Comparison of ENCODE assay signal across 1 cellular context in genomic region chr3:124634210-124635168, GRCh38.
A peak's percentile ranks its signal among the peaks of the same experiment; 100 is the strongest.
TF ChIP-seq lines count a peak whose summit lies in the region.

No MANE protein-coding gene starts in this region.

TF ChIP-seq in HepG2, 621 proteins besides CTCF, POLR2A, EP300 and RAD21 (continued from another document and continues in another):
- TF ChIP-seq ZBTB10 (CRISPR knock-in tag; IDR thresholded peaks at IDR 0.05; ENCODE audit: borderline replicate concordance) (peak; percentile 37; the same call in 1 of the 2 replicates), ZBTB20 (CRISPR knock-in tag; IDR thresholded peaks at IDR 0.05; ENCODE audit: borderline replicate concordance, low read depth) (0 out of 2 replicates have a peak, but pooled peaks have one; percentile 14), ZNF205 (CRISPR knock-in tag; IDR thresholded peaks at IDR 0.05) (no peak), ZNF883 (CRISPR knock-in tag; IDR thresholded peaks at IDR 0.05; ENCODE audit: not compliant biosample characterization) (no peak), TP53 (CRISPR knock-in tag; conservative IDR thresholded peaks at IDR 0.05) (no peak), AHDC1 (CRISPR knock-in tag; IDR thresholded peaks at IDR 0.05; ENCODE audit: borderline replicate concordance) (no peak; the same call in 1 of the 2 replicates), ZNF562 (CRISPR knock-in tag; IDR thresholded peaks at IDR 0.05; ENCODE audit: borderline replicate concordance) (no peak), ZNF773 (CRISPR knock-in tag; IDR thresholded peaks at IDR 0.05; ENCODE audit: borderline replicate concordance) (no peak), PAXIP1 (CRISPR knock-in tag; conservative IDR thresholded peaks at IDR 0.05) (no peak), ZNF329 (CRISPR knock-in tag; IDR thresholded peaks at IDR 0.05; ENCODE audit: low read depth) (no peak), MED1 (CRISPR knock-in tag; IDR thresholded peaks at IDR 0.05) (peak; percentile 76), ZMAT3 (CRISPR knock-in tag; conservative IDR thresholded peaks at IDR 0.05) (0 out of 2 replicates have a peak, but pooled peaks have one; percentile 41), ZNF598 (CRISPR knock-in tag; IDR thresholded peaks at IDR 0.05; ENCODE audit: borderline replicate concordance) (peak; percentile 56; the same call in 1 of the 2 replicates), ZNF552 (CRISPR knock-in tag; IDR thresholded peaks at IDR 0.05; ENCODE audit: borderline replicate concordance) (no peak), ZNF782 (CRISPR knock-in tag; IDR thresholded peaks at IDR 0.05; ENCODE audit: borderline replicate concordance) (no peak), FOXC1 (CRISPR knock-in tag; IDR thresholded peaks at IDR 0.05; ENCODE audit: borderline replicate concordance) (0 out of 2 replicates have a peak, but pooled peaks have one; percentile 49), ZNF652 (CRISPR knock-in tag; IDR thresholded peaks at IDR 0.05; ENCODE audit: borderline replicate concordance, low read depth) (no peak; the same call in 1 of the 2 replicates), TRAFD1 (CRISPR knock-in tag; IDR thresholded peaks at IDR 0.05; ENCODE audit: borderline replicate concordance) (no peak), ZNF607 (CRISPR knock-in tag; IDR thresholded peaks at IDR 0.05; ENCODE audit: borderline replicate concordance) (no peak), HOXA3 (CRISPR knock-in tag; IDR thresholded peaks at IDR 0.05) (peak; percentile 39; the same call in 1 of the 2 replicates), NFIB (CRISPR knock-in tag; IDR thresholded peaks at IDR 0.05; ENCODE audit: borderline replicate concordance) (no peak), TERF1 (CRISPR knock-in tag; IDR thresholded peaks at IDR 0.05) (no peak), ATF7 (IDR thresholded peaks at IDR 0.05) (no peak), ATF7 (CRISPR knock-in tag; IDR thresholded peaks at IDR 0.05) (no peak), ZNF501 (CRISPR knock-in tag; IDR thresholded peaks at IDR 0.05) (peak; percentile 82; the same call in 1 of the 2 replicates), ZFX (CRISPR knock-in tag; IDR thresholded peaks at IDR 0.05; ENCODE audit: low read depth) (no peak), ZNF414 (CRISPR knock-in tag; IDR thresholded peaks at IDR 0.05) (peak; percentile 17; the same call in 1 of the 2 replicates), KDM5B (CRISPR knock-in tag; IDR thresholded peaks at IDR 0.05; ENCODE audit: borderline replicate concordance) (no peak; the same call in 1 of the 2 replicates), ZNF121 (CRISPR knock-in tag; IDR thresholded peaks at IDR 0.05) (no peak), PATZ1 (CRISPR knock-in tag; IDR thresholded peaks at IDR 0.05) (peak; percentile 70), WIZ (CRISPR knock-in tag; IDR thresholded peaks at IDR 0.05) (no peak), GATAD2A (CRISPR knock-in tag; IDR thresholded peaks at IDR 0.05) (no peak), EHMT2 (IDR thresholded peaks at IDR 0.05; ENCODE audit: borderline replicate concordance, low read depth, low read length) (no peak), ELF1 (CRISPR knock-in tag; IDR thresholded peaks at IDR 0.05) (no peak), TSC22D2 (CRISPR knock-in tag; IDR thresholded peaks at IDR 0.05; ENCODE audit: borderline replicate concordance) (no peak), ZNF644 (CRISPR knock-in tag; IDR thresholded peaks at IDR 0.05; ENCODE audit: low read depth) (no peak), SMYD3 (CRISPR knock-in tag; IDR thresholded peaks at IDR 0.05) (peak; percentile 66; the same call in 1 of the 2 replicates), CREB1 (IDR thresholded peaks at IDR 0.05) (no peak), CREB1 (CRISPR knock-in tag; IDR thresholded peaks at IDR 0.05) (no peak), ZNF574 (CRISPR knock-in tag; IDR thresholded peaks at IDR 0.05) (0 out of 2 replicates have a peak, but pooled peaks have one; percentile 1), SMARCE1 (IDR thresholded peaks at IDR 0.05; ENCODE audit: borderline replicate concordance) (no peak), KAT8 (CRISPR knock-in tag; IDR thresholded peaks at IDR 0.05) (no peak; the same call in 1 of the 2 replicates), MED8 (CRISPR knock-in tag; IDR thresholded peaks at IDR 0.05; ENCODE audit: insufficient replicate concordance) (no peak)
